In genomic region chr22:32583074-32583677, GRCh38 we compare ENCODE assay signal across 28 cellular contexts.
DNase-seq lines count a peak whose midpoint lies in the region; ATAC-seq and TF ChIP-seq lines count a peak whose summit lies in the region.
"Had no signal": no experiment of that assay in that cellular context is flagged by ENCODE, and none has a peak within 500 bp of the region (broad histone marks: within the 10 kb centered on the region; RNA-seq: fewer than 3 reads in every experiment).

No MANE protein-coding gene starts in this region.

- H3K27ac ChIP-seq in liver (ENCODE audit: low read depth in 1 of 2, low read length in 2 of 2), result no peak overlapping the region
- H3K27ac ChIP-seq in suprapubic skin, result peak overlapping the region; percentile 18
- H3K27ac ChIP-seq: 22Rv1 had no signal

- no peak overlapping the region for H3K9ac ChIP-seq in liver (ENCODE audit: low read depth in 1 of 2, low read length in 2 of 2)

- DNase-seq in DMS 273 (lab: John Stamatoyannopoulos, UW; ENCODE audit: unreplicated experiment) (peak; percentile 16), DMS 273 treated with DMSO at 0.1 percent for 48 hours (lab: John Stamatoyannopoulos, UW) (no peak), epithelial cell of esophagus (ENCODE audit: low read depth) (no peak), suprapubic skin (ENCODE audit: low spot score in 2 of 2) (peak in 1 of 2 donors; percentile 8), medulla oblongata (ENCODE audit: extremely low spot score) (no peak)
- DNase-seq: activated CD4-positive, alpha-beta T cell treated with anti-CD3 and anti-CD28 coated beads for 36 hours; activated naive CD4-positive, alpha-beta T cell treated with anti-CD3 and anti-CD28 coated beads for 36 hours; activated T-cell treated with anti-CD3 and anti-CD28 coated beads, Interleukin-2, amount 50 U/mL, for 48 hours; anterior cingulate cortex; BE2C; Caco-2; central memory CD4-positive, alpha-beta T cell; HFFc6; kidney glomerular epithelial cell; midbrain; NCI-H1436 treated with DMSO at 0.1 percent for 48 hours; NCI-H510A; nephron progenitor cell; NK-92 treated with Interleukin-12 subunit alpha and Interleukin-12 subunit beta, amount 100 ng/mL, for 24 hours; stimulated activated CD4-positive, alpha-beta T cell treated with anti-CD3 and anti-CD28 coated beads, Interleukin-2, amount 100 ng/mL, for 48 hours; stimulated activated naive CD4-positive, alpha-beta T cell; thyroid gland had no signal

- no peak for TF ChIP-seq POLR2A in suprapubic skin (IDR thresholded peaks at IDR 0.05)

- H3K4me3 ChIP-seq in epithelial cell of esophagus (ENCODE audit: low read length) (no peak overlapping the region), liver (ENCODE audit: low read depth in 1 of 3, low read length in 3 of 3) (no peak overlapping the region), suprapubic skin (no peak overlapping the region)
- H3K4me3 ChIP-seq: SJSA1, thyroid gland had no signal

- no peak for TF ChIP-seq EP300 in suprapubic skin (IDR thresholded peaks at IDR 0.05)

- H3K27me3 ChIP-seq in liver (ENCODE audit: control insufficient read depth in 4 of 4, insufficient read depth in 4 of 4, low read length in 3 of 4) (no peaks in the 10 kb centered on the region), suprapubic skin (no peaks in the 10 kb centered on the region)
- H3K27me3 ChIP-seq: BE2C, SJSA1, thyroid gland had no signal

- 48% methylated on average over 8 of the region's 8 CpGs for WGBS in liver
- 63% methylated on average over 8 of the region's 8 CpGs for WGBS in suprapubic skin

- ATAC-seq in HG03045 (IDR thresholded peaks at IDR 0.05; ENCODE audit: unreplicated experiment), result no peak
- no peak for ATAC-seq in HG02623 (IDR thresholded peaks at IDR 0.05; ENCODE audit: unreplicated experiment)
- ATAC-seq: activated CD4-positive, alpha-beta T cell treated with anti-CD3 and anti-CD28 coated beads for 36 hours; Panc1 had no signal

- peak; percentile 14 to 62 for TF ChIP-seq RAD21 in liver (IDR thresholded peaks at IDR 0.05)

- TF ChIP-seq CTCF in epithelial cell of esophagus (IDR thresholded peaks at IDR 0.05; ENCODE audit: insufficient read depth, low read depth, low read length, missing control alignments), result peak; percentile 16
- TF ChIP-seq CTCF in liver (IDR thresholded peaks at IDR 0.05; ENCODE audit: low read depth, low read length, missing input control), result no peak
- TF ChIP-seq CTCF in suprapubic skin (IDR thresholded peaks at IDR 0.05), result peak in 1 of 2 donors; percentile 22

- no peaks in the 10 kb centered on the region for H3K9me3 ChIP-seq in liver (ENCODE audit: control insufficient read depth in 4 of 4, low read length in 3 of 4)
- H3K9me3 ChIP-seq in suprapubic skin, result no peaks in the 10 kb centered on the region
- H3K9me3 ChIP-seq: BE2C, Caco-2, SJSA1, thyroid gland had no signal

- H3K36me3 ChIP-seq in liver (ENCODE audit: control insufficient read depth in 4 of 4, insufficient read depth in 3 of 4, low read depth in 1 of 4, low read length in 3 of 4), result no peaks in the 10 kb centered on the region
- H3K36me3 ChIP-seq in suprapubic skin, result no peaks in the 10 kb centered on the region
- H3K36me3 ChIP-seq: BE2C, SJSA1, thyroid gland had no signal

- H3K4me1 ChIP-seq in liver (ENCODE audit: control insufficient read depth in 4 of 4, insufficient read depth in 4 of 4, low read length in 3 of 4) (peaks cover 0 to 19% (median 10%) of the 10 kb centered on the region in 4 donors), suprapubic skin (peaks cover 14% of the 10 kb centered on the region)
- H3K4me1 ChIP-seq: BE2C, Caco-2 had no signal

TF ChIP-seq in liver, 16 proteins besides CTCF, POLR2A, EP300 and RAD21:
- TF ChIP-seq TAF1 (conservative IDR thresholded peaks at IDR 0.05), result no peak
- no peak for TF ChIP-seq FOXA2 (IDR thresholded peaks at IDR 0.05)
- no peak for TF ChIP-seq GABPA (IDR thresholded peaks at IDR 0.05 in 1 of 2, conservative IDR thresholded peaks at IDR 0.05 in 1 of 2)
- TF ChIP-seq EGR1 (IDR thresholded peaks at IDR 0.05; ENCODE audit: low read depth in 2 of 2), result no peak
- TF ChIP-seq FOXA1 (IDR thresholded peaks at IDR 0.05), result no peak
- TF ChIP-seq JUND (IDR thresholded peaks at IDR 0.05), result no peak
- TF ChIP-seq SP1 (IDR thresholded peaks at IDR 0.05), result no peak
- TF ChIP-seq, protein P1, sequence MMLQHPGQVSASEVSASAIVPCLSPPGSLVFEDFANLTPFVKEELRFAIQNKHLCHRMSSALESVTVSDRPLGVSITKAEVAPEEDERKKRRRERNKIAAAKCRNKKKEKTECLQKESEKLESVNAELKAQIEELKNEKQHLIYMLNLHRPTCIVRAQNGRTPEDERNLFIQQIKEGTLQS (IDR thresholded peaks at IDR 0.05), result no peak
